In the genomic region with DNA sequence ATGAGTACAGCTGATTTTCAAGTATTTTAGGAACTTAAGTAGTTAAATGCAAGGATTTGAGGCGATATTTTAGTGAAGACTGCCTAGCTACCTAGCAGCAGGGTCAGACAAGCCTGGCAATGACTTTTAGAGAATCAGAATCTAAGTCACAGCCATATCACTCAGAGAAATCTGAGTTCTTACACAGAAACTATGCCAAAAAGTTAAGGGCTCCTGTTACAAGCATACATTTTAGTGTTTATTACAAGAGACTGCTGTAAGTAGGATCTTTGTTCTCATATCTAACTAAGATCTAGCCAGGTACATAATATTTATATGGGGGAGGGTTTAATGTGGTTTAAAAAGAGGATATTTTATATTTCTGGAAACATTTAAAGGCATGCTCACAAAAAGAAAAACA, we compare ENCODE assay signal across 23 cellular contexts. TPM values are rescaled to one million over a fixed set of nuclear protein-coding genes. Genes with fewer than 3 reads are reported as not detected.
DNase-seq lines count a peak whose midpoint lies in the region; ATAC-seq and TF ChIP-seq lines count a peak whose summit lies in the region.
"Had no signal": no experiment of that assay in that cellular context is flagged by ENCODE, and none has a peak within 500 bp of the region (broad histone marks: within the 10 kb centered on the region; RNA-seq: fewer than 3 reads in every experiment).

No MANE protein-coding gene starts in this region.

- H3K9ac ChIP-seq in adipocyte (ENCODE audit: low read length): no peak overlapping the region

- DNase-seq in CD4-positive, CD25-positive, alpha-beta regulatory T cell: no peak
- DNase-seq in HFFc6 (no peak), adipocyte (ENCODE audit: low read depth) (peak; percentile 43), osteocyte (ENCODE audit: extremely low spot score, unreplicated experiment) (no peak), NCI-H2196 treated with DMSO at 0.1 percent for 48 hours (lab: John Stamatoyannopoulos, UW; ENCODE audit: unreplicated experiment) (no peak), mucosa of descending colon (no peak), progenitor cell of endocrine pancreas (ENCODE audit: low spot score, unreplicated experiment) (no peak)
- DNase-seq in activated CD4-positive, CD25-positive, alpha-beta regulatory T cell treated with anti-CD3 and anti-CD28 coated beads, Interleukin-2, amount 50 U/mL, for 72 hours: no peak
- DNase-seq: activated CD4-positive, alpha-beta T cell treated with anti-CD3 and anti-CD28 coated beads, Interleukin-2, amount 10 ng/mL, durations not matched to agents 24 days and 14 days; activated CD8-positive, alpha-beta memory T cell treated with anti-CD3 and anti-CD28 coated beads, Interleukin-2, amount 10 ng/mL, durations not matched to agents 7 days and 5 days; activated naive CD4-positive, alpha-beta T cell treated with Interleukin-2 at 50 U/mL for 16 hours; activated T-cell treated with anti-CD3 and anti-CD28 coated beads, Interleukin-2, amount 50 U/mL, for 72 hours; amniotic stem cell; glutamatergic neuron; KBM-7; NCI-H1417 treated with DMSO at 0.1 percent for 48 hours; stimulated activated CD4-positive, alpha-beta T cell treated with anti-CD3 and anti-CD28 coated beads, Interleukin-12 subunit alpha, Interleukin-12 subunit beta, amount 100 ng/mL, for 4 hours; stimulated activated CD4-positive, alpha-beta T cell treated with anti-CD3 and anti-CD28 coated beads, Interleukin-4, amount 100 ng/mL, for 24 hours; stimulated activated naive B cell treated with anti-CD40 and anti-IgM and Interleukin-4, amounts not matched to agents 10 μg/mL and 1 μg/mL and 100 μg/mL, for 72 hours; testis had no signal

- no peaks in the 10 kb centered on the region for H3K4me1 ChIP-seq in CD4-positive, CD25-positive, alpha-beta regulatory T cell (ENCODE audit: control insufficient read depth, insufficient read depth, low read length, poor library complexity, severe bottlenecking)
- H3K4me1 ChIP-seq in adipocyte (ENCODE audit: control insufficient read depth, insufficient read depth, low read length) (peaks cover 12% of the 10 kb centered on the region), mucosa of descending colon (ENCODE audit: low read depth) (no peaks in the 10 kb centered on the region)

- no peaks in the 10 kb centered on the region for H3K9me3 ChIP-seq in CD4-positive, CD25-positive, alpha-beta regulatory T cell (ENCODE audit: control insufficient read depth in 2 of 2, low read length in 2 of 2)
- no peaks in the 10 kb centered on the region for H3K9me3 ChIP-seq in adipocyte (ENCODE audit: control insufficient read depth, low read length)
- no peaks in the 10 kb centered on the region for H3K9me3 ChIP-seq in mucosa of descending colon
- H3K9me3 ChIP-seq: testis had no signal

- H3K36me3 ChIP-seq in CD4-positive, CD25-positive, alpha-beta regulatory T cell (ENCODE audit: control insufficient read depth, insufficient read depth, low read length): no peaks in the 10 kb centered on the region
- no peaks in the 10 kb centered on the region for H3K36me3 ChIP-seq in adipocyte (ENCODE audit: control insufficient read depth, insufficient read depth, low read length, severe bottlenecking)
- no peaks in the 10 kb centered on the region for H3K36me3 ChIP-seq in mucosa of descending colon (ENCODE audit: low read depth)

- H3K4me3 ChIP-seq in CD4-positive, CD25-positive, alpha-beta regulatory T cell (ENCODE audit: low read depth, low read length): no peak overlapping the region
- H3K4me3 ChIP-seq in adipocyte (ENCODE audit: low read length) (no peak overlapping the region), mucosa of descending colon (no peak overlapping the region)
- H3K4me3 ChIP-seq: lung, testis had no signal

- intact Hi-C loops in mucosa of descending colon (cut with DNase I, micrococcal nuclease): no loop called here

- ATAC-seq in CD4-positive, CD25-positive, alpha-beta regulatory T cell (ENCODE audit: low read depth in 2 of 2): no peak
- ATAC-seq in mucosa of descending colon: no peak
- ATAC-seq: activated CD8-positive, alpha-beta memory T cell treated with anti-CD3 and anti-CD28 coated beads, Interleukin-2, amount 10 ng/mL, durations not matched to agents 7 days and 5 days; activated T-cell treated with anti-CD3 and anti-CD28 coated beads, Interleukin-2, amount 50 U/mL, for 72 hours; HCT116; stimulated activated naive B cell treated with anti-CD40 and anti-IgM and Interleukin-4, amounts not matched to agents 10 μg/mL and 1 μg/mL and 100 μg/mL, for 72 hours had no signal

- H3K9me3 Mint-ChIP-seq in CD4-positive, CD25-positive, alpha-beta regulatory T cell: peaks cover 0 to 2% (median 0%) of the 10 kb centered on the region in 7 donors
- H3K9me3 Mint-ChIP-seq in HFFc6 (no peaks in the 10 kb centered on the region), osteocyte (ENCODE audit: unreplicated experiment) (no peaks in the 10 kb centered on the region), progenitor cell of endocrine pancreas (ENCODE audit: low read depth) (no peaks in the 10 kb centered on the region)
- H3K9me3 Mint-ChIP-seq: activated CD4-positive, alpha-beta T cell treated with anti-CD3 and anti-CD28 coated beads, Interleukin-2, amount 10 ng/mL, durations not matched to agents 24 days and 14 days; activated T-cell treated with anti-CD3 and anti-CD28 coated beads, Interleukin-2, amount 50 U/mL, for 72 hours; T-helper 1 cell treated with Interleukin-12 subunit alpha and Interleukin-12 subunit beta and Interleukin-4 antibody, amounts not matched to agents 30 μg/mL and 1 μg/mL, for 36 hours had no signal

- no peak overlapping the region for H3K27ac ChIP-seq in CD4-positive, CD25-positive, alpha-beta regulatory T cell (ENCODE audit: insufficient read depth, low read length, poor library complexity, severe bottlenecking)
- H3K27ac ChIP-seq: testis had no signal

- H3K36me3 Mint-ChIP-seq in CD4-positive, CD25-positive, alpha-beta regulatory T cell: no peaks in the 10 kb centered on the region
- H3K36me3 Mint-ChIP-seq in HFFc6 (ENCODE audit: low read depth) (peaks cover 12% of the 10 kb centered on the region), osteocyte (ENCODE audit: unreplicated experiment) (no peaks in the 10 kb centered on the region), progenitor cell of endocrine pancreas (ENCODE audit: insufficient read depth) (no peaks in the 10 kb centered on the region)
- H3K36me3 Mint-ChIP-seq: activated CD8-positive, alpha-beta memory T cell treated with anti-CD3 and anti-CD28 coated beads, Interleukin-2, amount 10 ng/mL, durations not matched to agents 7 days and 5 days had no signal

- H3K4me1 Mint-ChIP-seq in CD4-positive, CD25-positive, alpha-beta regulatory T cell: peaks cover 36 to 50% (median 40%) of the 10 kb centered on the region in 4 donors
- H3K4me1 Mint-ChIP-seq in HFFc6 (ENCODE audit: low read depth) (peaks cover 73% of the 10 kb centered on the region), osteocyte (ENCODE audit: unreplicated experiment) (peaks cover 34% of the 10 kb centered on the region), progenitor cell of endocrine pancreas (ENCODE audit: low read depth) (peaks cover 17% of the 10 kb centered on the region)

- no peak overlapping the region for H3K4me3 Mint-ChIP-seq in CD4-positive, CD25-positive, alpha-beta regulatory T cell
- no peak overlapping the region for H3K4me3 Mint-ChIP-seq in HFFc6
- H3K4me3 Mint-ChIP-seq in osteocyte (ENCODE audit: unreplicated experiment): no peak overlapping the region
- no peak overlapping the region for H3K4me3 Mint-ChIP-seq in progenitor cell of endocrine pancreas (ENCODE audit: low read depth)
- H3K4me3 Mint-ChIP-seq: activated CD4-positive, alpha-beta T cell treated with anti-CD3 and anti-CD28 coated beads, Interleukin-2, amount 10 ng/mL, durations not matched to agents 24 days and 14 days; activated CD8-positive, alpha-beta memory T cell treated with anti-CD3 and anti-CD28 coated beads, Interleukin-2, amount 10 ng/mL, durations not matched to agents 7 days and 5 days; activated T-cell treated with anti-CD3 and anti-CD28 coated beads, Interleukin-2, amount 50 U/mL, for 72 hours; stimulated activated naive B cell treated with anti-CD40 and anti-IgM and Interleukin-4, amounts not matched to agents 10 μg/mL and 1 μg/mL and 100 μg/mL, for 72 hours; T-helper 1 cell treated with Interleukin-12 subunit alpha and Interleukin-12 subunit beta and Interleukin-4 antibody, amounts not matched to agents 30 μg/mL and 1 μg/mL, for 36 hours had no signal

- no peaks in the 10 kb centered on the region for H3K27me3 Mint-ChIP-seq in CD4-positive, CD25-positive, alpha-beta regulatory T cell
- H3K27me3 Mint-ChIP-seq in HFFc6 (ENCODE audit: insufficient read depth) (no peaks in the 10 kb centered on the region; the same call in 1 of the 2 replicates), osteocyte (ENCODE audit: unreplicated experiment) (no peaks in the 10 kb centered on the region), progenitor cell of endocrine pancreas (no peaks in the 10 kb centered on the region)
- H3K27me3 Mint-ChIP-seq: activated CD4-positive, alpha-beta T cell treated with anti-CD3 and anti-CD28 coated beads, Interleukin-2, amount 10 ng/mL, durations not matched to agents 24 days and 14 days; activated CD8-positive, alpha-beta memory T cell treated with anti-CD3 and anti-CD28 coated beads, Interleukin-2, amount 10 ng/mL, durations not matched to agents 7 days and 5 days; stimulated activated naive B cell treated with anti-CD40 and anti-IgM and Interleukin-4, amounts not matched to agents 10 μg/mL and 1 μg/mL and 100 μg/mL, for 72 hours had no signal

- no peaks in the 10 kb centered on the region for H3K27me3 ChIP-seq in CD4-positive, CD25-positive, alpha-beta regulatory T cell (ENCODE audit: control insufficient read depth, insufficient read depth, low read length)
- H3K27me3 ChIP-seq in adipocyte (replicated peaks; ENCODE audit: control insufficient read depth, insufficient read depth, low read length): no peaks in the 10 kb centered on the region
- H3K27me3 ChIP-seq: testis had no signal

- no peak for TF ChIP-seq CTCF in HFFc6 (IDR thresholded peaks at IDR 0.05)
- TF ChIP-seq CTCF in osteocyte (IDR thresholded peaks at IDR 0.05): no peak
- TF ChIP-seq CTCF in mucosa of descending colon (IDR thresholded peaks at IDR 0.05): no peak
- no peak for TF ChIP-seq CTCF in progenitor cell of endocrine pancreas (IDR thresholded peaks at IDR 0.05; ENCODE audit: unreplicated experiment)

- H3K27ac Mint-ChIP-seq in CD4-positive, CD25-positive, alpha-beta regulatory T cell: peak overlapping the region in 2 of 3 donors; percentile 11 to 13
- peak overlapping the region; percentile 45; the same call in 1 of the 2 replicates for H3K27ac Mint-ChIP-seq in HFFc6
- H3K27ac Mint-ChIP-seq in osteocyte (ENCODE audit: unreplicated experiment): peak overlapping the region; percentile 11
- H3K27ac Mint-ChIP-seq in progenitor cell of endocrine pancreas: no peak overlapping the region
- H3K27ac Mint-ChIP-seq: activated CD4-positive, alpha-beta T cell treated with anti-CD3 and anti-CD28 coated beads, Interleukin-2, amount 10 ng/mL, durations not matched to agents 24 days and 14 days; activated CD8-positive, alpha-beta memory T cell treated with anti-CD3 and anti-CD28 coated beads, Interleukin-2, amount 10 ng/mL, durations not matched to agents 7 days and 5 days; activated T-cell treated with anti-CD3 and anti-CD28 coated beads, Interleukin-2, amount 50 U/mL, for 72 hours; stimulated activated naive B cell treated with anti-CD40 and anti-IgM and Interleukin-4, amounts not matched to agents 10 μg/mL and 1 μg/mL and 100 μg/mL, for 72 hours; T-helper 1 cell treated with Interleukin-12 subunit alpha and Interleukin-12 subunit beta and Interleukin-4 antibody, amounts not matched to agents 30 μg/mL and 1 μg/mL, for 36 hours had no signal

RNA-seq across cellular contexts. Expression of a gene that starts 37.5 kb away (rescaled TPM):
- 28.7 TPM for total RNA-seq in CD4-positive, CD25-positive, alpha-beta regulatory T cell
- 1 to 10 TPM; 1.4 to 3.3 (median 2.0) TPM for polyA plus RNA-seq in CD4-positive, CD25-positive, alpha-beta regulatory T cell
- 10 to 100 TPM; 28.7 to 34.4 (median 30.7) TPM for total RNA-seq in HFFc6 (2021; fragmentation: NEBNext Ultra II Directional; extraction: Animal tissue kit (Norgen Biotek cat#: 25700))
- total RNA-seq in osteocyte (35.0 and 47.9 TPM in 2 replicates), mucosa of descending colon (10 to 100 TPM; 32.7 to 50.4 (median 39.9) TPM), progenitor cell of endocrine pancreas (60.0 and 63.6 TPM in 2 replicates)
